Comparison of ENCODE assay signal across 19 cellular contexts in the genomic region with DNA sequence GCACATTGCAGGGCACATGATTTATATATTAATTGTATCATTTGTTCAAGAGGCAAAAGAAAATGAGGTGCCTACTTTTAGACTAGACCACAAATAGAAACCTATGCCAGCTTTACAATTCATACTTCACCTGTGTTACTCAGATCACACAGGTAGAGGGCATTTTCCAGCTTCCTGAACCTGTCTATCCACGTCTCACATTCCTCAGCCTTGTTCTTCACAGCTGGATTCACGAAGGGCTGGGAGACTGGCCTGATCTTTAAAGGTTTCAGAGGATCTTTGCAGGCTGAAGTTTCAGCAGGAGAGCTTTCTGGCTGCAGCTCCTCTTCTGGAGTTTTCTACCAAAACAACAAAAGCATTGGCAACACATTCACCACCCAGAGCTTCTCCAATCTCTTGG.
DNase-seq lines count a peak whose midpoint lies in the region; ATAC-seq, FAIRE-seq and TF ChIP-seq lines count a peak whose summit lies in the region.
"Had no signal": no experiment of that assay in that cellular context is flagged by ENCODE, and none has a peak within 500 bp of the region (broad histone marks: within the 10 kb centered on the region; RNA-seq: fewer than 3 reads in every experiment).

No MANE protein-coding gene starts in this region.

- ATAC-seq in HCT116: 0 out of 2 replicates have a peak, but pooled peaks have one; percentile 47
- no peak for ATAC-seq in HG02571 (IDR thresholded peaks at IDR 0.05; ENCODE audit: unreplicated experiment)
- ATAC-seq: A549 had no signal

- no peaks in the 10 kb centered on the region for H3K79me2 ChIP-seq in HCT116 (ENCODE audit: insufficient read depth, low read length)
- H3K79me2 ChIP-seq in osteoblast (ENCODE audit: insufficient read depth, low read length): no peaks in the 10 kb centered on the region

- DNase-seq in DMS53 (lab: John Stamatoyannopoulos, UW): peak; percentile 28
- no peak for DNase-seq in HCT116 (ENCODE audit: low read depth, low spot score)
- DNase-seq in bronchial epithelial cell (ENCODE audit: low read depth): peak; percentile 5
- peak; percentile 53 for DNase-seq in iPS-NIHi11 (ENCODE audit: low spot score)
- DNase-seq in Calu3: no peak
- no peak for DNase-seq in osteoblast (ENCODE audit: insufficient read length, low spot score, missing footprints)
- no peak for DNase-seq in RPMI8226
- DNase-seq: DMS 273 treated with DMSO at 0.1 percent for 48 hours, EL, NCI-H1436, NCI-H226, NCI-H526, SW 1271 had no signal

- TF ChIP-seq CTCF in HCT116 (IDR thresholded peaks at IDR 0.05 in 2 of 3, conservative IDR thresholded peaks at IDR 0.05 in 1 of 3; ENCODE audit: borderline replicate concordance in 1 of 3, insufficient read depth in 1 of 3, low read depth in 2 of 3, low read length in 2 of 3) (0 out of 6 replicates have a peak, but pooled peaks of 1 of the 3 experiments have one; percentile 8), bronchial epithelial cell (IDR thresholded peaks at IDR 0.05; ENCODE audit: insufficient read depth, low read length, severe bottlenecking) (peak; percentile 3), Calu3 (IDR thresholded peaks at IDR 0.05; ENCODE audit: unreplicated experiment) (no peak), osteoblast (IDR thresholded peaks at IDR 0.05; ENCODE audit: extremely low read depth, low read depth, low read length) (no peak)

- H3K27ac ChIP-seq in HCT116 (ENCODE audit: low read depth, low read length) (no peak overlapping the region), osteoblast (ENCODE audit: low read depth, low read length) (no peak overlapping the region)
- H3K27ac ChIP-seq: A549; BLaER1 treated with 17β-estradiol and CSF1 and Interleukin-3, amounts not matched to agents 10 nM and 100 nM had no signal

- TF ChIP-seq POLR2A in HCT116 (IDR thresholded peaks at IDR 0.05; ENCODE audit: borderline replicate concordance, extremely low read depth, insufficient read depth, insufficient read length): no peak

- intact Hi-C loops in HCT116 (cut with micrococcal nuclease) (no loop called here), Calu3 (cut with micrococcal nuclease; ENCODE audit: unreplicated experiment) (no loop called here)

- FAIRE-seq in bronchial epithelial cell (lab: Jason Lieb, UNC): no peak
- FAIRE-seq: A549, GM19239, HTR-8/SVneo had no signal

- H3K9ac ChIP-seq in HCT116 (ENCODE audit: low read length): no peak overlapping the region
- H3K9ac ChIP-seq: BLaER1 treated with 17β-estradiol and CSF1 and Interleukin-3, amounts not matched to agents 10 nM and 100 nM had no signal

- H3K9me3 ChIP-seq in HCT116 (ENCODE audit: control insufficient read depth in 1 of 2, insufficient read depth in 1 of 2, low read depth in 1 of 2, low read length in 2 of 2) (no peaks in the 10 kb centered on the region), osteoblast (ENCODE audit: low read depth, low read length) (no peaks in the 10 kb centered on the region)
- H3K9me3 ChIP-seq: A549; BLaER1 treated with 17β-estradiol and CSF1 and Interleukin-3, amounts not matched to agents 10 nM and 100 nM; HAP-1 had no signal

- H3K4me3 ChIP-seq in HCT116 (replicated peaks in 1 of 2; ENCODE audit: low read depth in 1 of 2, low read length in 2 of 2) (no peak overlapping the region), bronchial epithelial cell (ENCODE audit: low read depth, low read length) (no peak overlapping the region), osteoblast (ENCODE audit: insufficient read depth, low read length) (no peak overlapping the region)
- H3K4me3 ChIP-seq: A549; BLaER1 treated with 17β-estradiol and CSF1 and Interleukin-3, amounts not matched to agents 10 nM and 100 nM; HAP-1 had no signal

- H3K36me3 ChIP-seq in HCT116 (ENCODE audit: control insufficient read depth in 1 of 2, insufficient read depth in 2 of 2, low read length in 2 of 2): no peaks in the 10 kb centered on the region
- H3K36me3 ChIP-seq in bronchial epithelial cell (ENCODE audit: control insufficient read depth, insufficient read depth, low read length): no peaks in the 10 kb centered on the region
- no peaks in the 10 kb centered on the region for H3K36me3 ChIP-seq in osteoblast (ENCODE audit: insufficient read depth, low read length)
- H3K36me3 ChIP-seq: BLaER1 treated with 17β-estradiol and CSF1 and Interleukin-3, amounts not matched to agents 10 nM and 100 nM; HAP-1 had no signal

- no peak overlapping the region for H3K4me2 ChIP-seq in HCT116 (ENCODE audit: low read length)
- H3K4me2 ChIP-seq in osteoblast (ENCODE audit: insufficient read depth, low read length): no peak overlapping the region
- H3K4me2 ChIP-seq: A549; BLaER1 treated with 17β-estradiol and CSF1 and Interleukin-3, amounts not matched to agents 10 nM and 100 nM had no signal

- H3K4me1 Mint-ChIP-seq in Calu3 (ENCODE audit: low read depth, unreplicated experiment): no peaks in the 10 kb centered on the region

- CTCF ChIA-PET in HCT116 (lab: Charles Lee): interaction anchor here (1.0 kb wide), 1 partner anchor 26 kb away, joined by 3 read pairs; no protein-coding TSS in a partner anchor
- CTCF ChIA-PET in Calu3 (lab: Charles Lee): no interaction called here

- no peak for TF ChIP-seq RAD21 in HCT116 (IDR thresholded peaks at IDR 0.05; ENCODE audit: low read depth)

- H3K9me2 ChIP-seq in HCT116 (ENCODE audit: insufficient read depth): no peaks in the 10 kb centered on the region

- H3K27ac Mint-ChIP-seq in Calu3 (ENCODE audit: unreplicated experiment): no peak overlapping the region

- H3K9me3 Mint-ChIP-seq in Calu3 (ENCODE audit: low read depth, unreplicated experiment): no peaks in the 10 kb centered on the region

- no peaks in the 10 kb centered on the region for H3K36me3 Mint-ChIP-seq in Calu3 (ENCODE audit: insufficient read depth, unreplicated experiment)

- no peaks in the 10 kb centered on the region for H4K20me1 ChIP-seq in HCT116 (ENCODE audit: insufficient read depth)
- no peaks in the 10 kb centered on the region for H4K20me1 ChIP-seq in osteoblast (ENCODE audit: insufficient read depth, low read length)
- H4K20me1 ChIP-seq: BLaER1 treated with 17β-estradiol and CSF1 and Interleukin-3, amounts not matched to agents 10 nM and 100 nM had no signal

- peaks cover 11% of the 10 kb centered on the region; the same call in 1 of the 2 replicates for H3K27me3 ChIP-seq in HCT116 (ENCODE audit: insufficient read depth, low read length)
- H3K27me3 ChIP-seq in bronchial epithelial cell (ENCODE audit: control insufficient read depth, insufficient read depth, low read length): no peaks in the 10 kb centered on the region
- H3K27me3 ChIP-seq in osteoblast (ENCODE audit: insufficient read depth, low read length): peaks cover 2% of the 10 kb centered on the region
- H3K27me3 ChIP-seq: BLaER1 treated with 17β-estradiol and CSF1 and Interleukin-3, amounts not matched to agents 10 nM and 100 nM had no signal

- no peak overlapping the region for H2AFZ ChIP-seq in HCT116 (ENCODE audit: low read depth, low read length, poor library complexity, severe bottlenecking)
- H2AFZ ChIP-seq in osteoblast (ENCODE audit: low read length): no peak overlapping the region

- no TSS peak for BruUV-seq in HCT116 (replicated peaks; lab: Mats Ljungman, UMichigan)
- no TSS peak for BruUV-seq in Calu3 (replicated peaks; lab: Mats Ljungman, UMichigan)

- H3K4me3 Mint-ChIP-seq in Calu3 (ENCODE audit: low read depth, unreplicated experiment): no peak overlapping the region

- peaks cover 42% of the 10 kb centered on the region for H3K27me3 Mint-ChIP-seq in Calu3 (ENCODE audit: unreplicated experiment)

- H3K4me1 ChIP-seq in HCT116 (ENCODE audit: control insufficient read depth in 1 of 2, insufficient read depth in 2 of 2, low read length in 2 of 2): no peaks in the 10 kb centered on the region
- H3K4me1 ChIP-seq in osteoblast (ENCODE audit: insufficient read depth, low read length): peaks cover 16% of the 10 kb centered on the region
- H3K4me1 ChIP-seq: A549; BLaER1 treated with 17β-estradiol and CSF1 and Interleukin-3, amounts not matched to agents 10 nM and 100 nM had no signal

- RAD21 ChIA-PET in HCT116 (lab: Charles Lee; ENCODE audit: low non-redundant PET in 1 of 2, low total read pairs in 2 of 2, uncharacterized antibody in 2 of 2, unreplicated experiment in 2 of 2): no interaction called here

- POLR2A ChIA-PET in HCT116 (lab: Charles Lee): no interaction called here

TF ChIP-seq in HCT116, 20 proteins besides CTCF, POLR2A, EP300 and RAD21 (continues in another document):
- TF ChIP-seq TCF7L2 (IDR thresholded peaks at IDR 0.05; ENCODE audit: borderline replicate concordance, extremely low read depth, insufficient read depth, insufficient read length) (no peak), EZH2phosphoT487 (IDR thresholded peaks at IDR 0.05; ENCODE audit: borderline replicate concordance) (no peak), YY1 (IDR thresholded peaks at IDR 0.05; ENCODE audit: extremely low read depth, insufficient replicate concordance, low read depth, low read length) (no peak), EZH2 (IDR thresholded peaks at IDR 0.05) (no peak), SP1 (IDR thresholded peaks at IDR 0.05; ENCODE audit: low read depth) (no peak), CEBPB (IDR thresholded peaks at IDR 0.05; ENCODE audit: low read depth) (no peak), SRF (IDR thresholded peaks at IDR 0.05; ENCODE audit: low read depth) (no peak), POLR2AphosphoS5 (IDR thresholded peaks at IDR 0.05; ENCODE audit: low read depth, low read length) (no peak)
- TF ChIP-seq, protein P1, sequence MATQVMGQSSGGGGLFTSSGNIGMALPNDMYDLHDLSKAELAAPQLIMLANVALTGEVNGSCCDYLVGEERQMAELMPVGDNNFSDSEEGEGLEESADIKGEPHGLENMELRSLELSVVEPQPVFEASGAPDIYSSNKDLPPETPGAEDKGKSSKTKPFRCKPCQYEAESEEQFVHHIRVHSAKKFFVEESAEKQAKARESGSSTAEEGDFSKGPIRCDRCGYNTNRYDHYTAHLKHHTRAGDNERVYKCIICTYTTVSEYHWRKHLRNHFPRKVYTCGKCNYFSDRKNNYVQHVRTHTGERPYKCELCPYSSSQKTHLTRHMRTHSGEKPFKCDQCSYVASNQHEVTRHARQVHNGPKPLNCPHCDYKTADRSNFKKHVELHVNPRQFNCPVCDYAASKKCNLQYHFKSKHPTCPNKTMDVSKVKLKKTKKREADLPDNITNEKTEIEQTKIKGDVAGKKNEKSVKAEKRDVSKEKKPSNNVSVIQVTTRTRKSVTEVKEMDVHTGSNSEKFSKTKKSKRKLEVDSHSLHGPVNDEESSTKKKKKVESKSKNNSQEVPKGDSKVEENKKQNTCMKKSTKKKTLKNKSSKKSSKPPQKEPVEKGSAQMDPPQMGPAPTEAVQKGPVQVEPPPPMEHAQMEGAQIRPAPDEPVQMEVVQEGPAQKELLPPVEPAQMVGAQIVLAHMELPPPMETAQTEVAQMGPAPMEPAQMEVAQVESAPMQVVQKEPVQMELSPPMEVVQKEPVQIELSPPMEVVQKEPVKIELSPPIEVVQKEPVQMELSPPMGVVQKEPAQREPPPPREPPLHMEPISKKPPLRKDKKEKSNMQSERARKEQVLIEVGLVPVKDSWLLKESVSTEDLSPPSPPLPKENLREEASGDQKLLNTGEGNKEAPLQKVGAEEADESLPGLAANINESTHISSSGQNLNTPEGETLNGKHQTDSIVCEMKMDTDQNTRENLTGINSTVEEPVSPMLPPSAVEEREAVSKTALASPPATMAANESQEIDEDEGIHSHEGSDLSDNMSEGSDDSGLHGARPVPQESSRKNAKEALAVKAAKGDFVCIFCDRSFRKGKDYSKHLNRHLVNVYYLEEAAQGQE (IDR thresholded peaks at IDR 0.05; ENCODE audit: low read depth): no peak

Comparison
In these comparisons a context has a peak if more than half of its experiments do, and no peak if none do; other contexts are left out.
1. DNase-seq: peak in DMS53 (single experiment), bronchial epithelial cell (single experiment) and iPS-NIHi11 (single experiment); none in HCT116 (single experiment), Calu3 (single experiment), osteoblast (single experiment) and RPMI8226 (single experiment).